ENCODE assay signal across 19 cellular contexts in the genomic region with DNA sequence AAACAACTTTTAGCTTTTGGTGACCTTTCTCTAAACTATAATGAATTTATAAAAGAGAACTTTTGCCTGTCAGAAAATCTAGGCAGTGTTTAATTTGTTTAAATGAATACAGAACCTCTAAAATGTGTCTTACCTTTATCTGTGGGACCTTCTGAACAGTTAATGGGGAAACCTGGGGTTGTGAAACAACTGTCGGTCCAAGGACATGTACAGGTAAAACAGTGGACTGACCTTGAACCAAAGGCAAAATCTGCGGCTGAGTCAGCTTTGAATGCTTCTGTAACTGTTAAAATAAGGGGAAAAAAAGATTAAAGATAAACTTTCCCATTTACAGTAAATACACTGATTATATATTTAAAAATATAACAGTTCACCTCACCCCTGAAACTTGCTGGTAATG.
A peak's percentile ranks its signal among the peaks of the same experiment; 100 is the strongest.
DNase-seq lines count a peak whose midpoint lies in the region; ATAC-seq and TF ChIP-seq lines count a peak whose summit lies in the region.
"Had no signal": no experiment of that assay in that cellular context is flagged by ENCODE, and none has a peak within 500 bp of the region (broad histone marks: within the 10 kb centered on the region; RNA-seq: fewer than 3 reads in every experiment).

No MANE protein-coding gene starts in this region.

- intact Hi-C loops in cardiac septum (cut with DNase I): no loop called here

- WGBS in liver: 35% methylated on average over 2 of the region's 2 CpGs

- DNase-seq in left lobe of liver (ENCODE audit: low spot score) (peak; percentile 49), DMS53 (lab: John Stamatoyannopoulos, UW) (no peak), cardiac septum (ENCODE audit: low spot score) (no peak), DMS 273 treated with DMSO at 0.1 percent for 48 hours (lab: John Stamatoyannopoulos, UW) (no peak)
- DNase-seq: 8988T; ACHN; BE2C; C1 segment of cervical spinal cord; CD4-positive, alpha-beta memory T cell; CD4-positive, CD25-positive, alpha-beta regulatory T cell; CD8-positive, alpha-beta memory T cell; COR-L47; DMS79; DND-41; EL; GDM1 had no signal

- H3K27me3 ChIP-seq in liver (ENCODE audit: control insufficient read depth in 4 of 4, insufficient read depth in 4 of 4, low read length in 3 of 4): no peaks in the 10 kb centered on the region
- H3K27me3 ChIP-seq: BE2C had no signal

- TF ChIP-seq RAD21 in liver (IDR thresholded peaks at IDR 0.05): peak in 1 of 2 donors; percentile 15

- H3K9ac ChIP-seq in liver (ENCODE audit: low read depth in 1 of 2, low read length in 2 of 2): no peak overlapping the region
- H3K9ac ChIP-seq: BLaER1 had no signal

- peaks cover 4 to 18% (median 11%) of the 10 kb centered on the region in 4 donors for H3K4me1 ChIP-seq in liver (ENCODE audit: control insufficient read depth in 4 of 4, insufficient read depth in 4 of 4, low read length in 3 of 4)
- H3K4me1 ChIP-seq: BE2C, BLaER1 had no signal

- H3K27ac ChIP-seq in liver (ENCODE audit: low read depth in 1 of 2, low read length in 2 of 2): no peak overlapping the region
- H3K27ac ChIP-seq: BLaER1 had no signal

- H3K36me3 ChIP-seq in liver (ENCODE audit: control insufficient read depth in 4 of 4, insufficient read depth in 3 of 4, low read depth in 1 of 4, low read length in 3 of 4): peaks cover 0 to 5% (median 0%) of the 10 kb centered on the region in 4 donors
- H3K36me3 ChIP-seq: BE2C, BLaER1 had no signal

- ATAC-seq in left lobe of liver: peak; percentile 65
- ATAC-seq: GM12878 had no signal

- no peak for TF ChIP-seq CTCF in liver (IDR thresholded peaks at IDR 0.05; ENCODE audit: low read depth, low read length, missing input control)

- H3K9me3 ChIP-seq in liver (ENCODE audit: control insufficient read depth in 4 of 4, low read length in 3 of 4): no peaks in the 10 kb centered on the region
- H3K9me3 ChIP-seq: BE2C, BLaER1 had no signal

- no peak overlapping the region for H3K4me3 ChIP-seq in liver (ENCODE audit: low read depth in 1 of 3, low read length in 3 of 3)
- H3K4me3 ChIP-seq: BLaER1, GM12878 had no signal

TF ChIP-seq in liver, 16 proteins besides CTCF, POLR2A, EP300 and RAD21:
- peak in 1 of 2 donors; percentile 45 for TF ChIP-seq JUND (IDR thresholded peaks at IDR 0.05)
- TF ChIP-seq HNF4A (conservative IDR thresholded peaks at IDR 0.05): peak; percentile 79 to 80
- TF ChIP-seq EGR1 (IDR thresholded peaks at IDR 0.05; ENCODE audit: low read depth in 2 of 2): no peak
- TF ChIP-seq, protein P1, sequence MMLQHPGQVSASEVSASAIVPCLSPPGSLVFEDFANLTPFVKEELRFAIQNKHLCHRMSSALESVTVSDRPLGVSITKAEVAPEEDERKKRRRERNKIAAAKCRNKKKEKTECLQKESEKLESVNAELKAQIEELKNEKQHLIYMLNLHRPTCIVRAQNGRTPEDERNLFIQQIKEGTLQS (IDR thresholded peaks at IDR 0.05): no peak
- no peak for TF ChIP-seq SP1 (IDR thresholded peaks at IDR 0.05)
- TF ChIP-seq, protein P2, sequence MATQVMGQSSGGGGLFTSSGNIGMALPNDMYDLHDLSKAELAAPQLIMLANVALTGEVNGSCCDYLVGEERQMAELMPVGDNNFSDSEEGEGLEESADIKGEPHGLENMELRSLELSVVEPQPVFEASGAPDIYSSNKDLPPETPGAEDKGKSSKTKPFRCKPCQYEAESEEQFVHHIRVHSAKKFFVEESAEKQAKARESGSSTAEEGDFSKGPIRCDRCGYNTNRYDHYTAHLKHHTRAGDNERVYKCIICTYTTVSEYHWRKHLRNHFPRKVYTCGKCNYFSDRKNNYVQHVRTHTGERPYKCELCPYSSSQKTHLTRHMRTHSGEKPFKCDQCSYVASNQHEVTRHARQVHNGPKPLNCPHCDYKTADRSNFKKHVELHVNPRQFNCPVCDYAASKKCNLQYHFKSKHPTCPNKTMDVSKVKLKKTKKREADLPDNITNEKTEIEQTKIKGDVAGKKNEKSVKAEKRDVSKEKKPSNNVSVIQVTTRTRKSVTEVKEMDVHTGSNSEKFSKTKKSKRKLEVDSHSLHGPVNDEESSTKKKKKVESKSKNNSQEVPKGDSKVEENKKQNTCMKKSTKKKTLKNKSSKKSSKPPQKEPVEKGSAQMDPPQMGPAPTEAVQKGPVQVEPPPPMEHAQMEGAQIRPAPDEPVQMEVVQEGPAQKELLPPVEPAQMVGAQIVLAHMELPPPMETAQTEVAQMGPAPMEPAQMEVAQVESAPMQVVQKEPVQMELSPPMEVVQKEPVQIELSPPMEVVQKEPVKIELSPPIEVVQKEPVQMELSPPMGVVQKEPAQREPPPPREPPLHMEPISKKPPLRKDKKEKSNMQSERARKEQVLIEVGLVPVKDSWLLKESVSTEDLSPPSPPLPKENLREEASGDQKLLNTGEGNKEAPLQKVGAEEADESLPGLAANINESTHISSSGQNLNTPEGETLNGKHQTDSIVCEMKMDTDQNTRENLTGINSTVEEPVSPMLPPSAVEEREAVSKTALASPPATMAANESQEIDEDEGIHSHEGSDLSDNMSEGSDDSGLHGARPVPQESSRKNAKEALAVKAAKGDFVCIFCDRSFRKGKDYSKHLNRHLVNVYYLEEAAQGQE (IDR thresholded peaks at IDR 0.05): no peak
- no peak for TF ChIP-seq GABPA (IDR thresholded peaks at IDR 0.05 in 1 of 2, conservative IDR thresholded peaks at IDR 0.05 in 1 of 2)
- no peak for TF ChIP-seq NR2F2 (IDR thresholded peaks at IDR 0.05)
- TF ChIP-seq, protein P3, sequence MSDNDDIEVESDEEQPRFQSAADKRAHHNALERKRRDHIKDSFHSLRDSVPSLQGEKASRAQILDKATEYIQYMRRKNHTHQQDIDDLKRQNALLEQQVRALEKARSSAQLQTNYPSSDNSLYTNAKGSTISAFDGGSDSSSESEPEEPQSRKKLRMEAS (IDR thresholded peaks at IDR 0.05): no peak
- TF ChIP-seq TAF1 (conservative IDR thresholded peaks at IDR 0.05): no peak
- peak; percentile 50 to 76 for TF ChIP-seq RXRA (IDR thresholded peaks at IDR 0.05)
- TF ChIP-seq FOXA1 (IDR thresholded peaks at IDR 0.05): no peak
- TF ChIP-seq, protein P4, sequence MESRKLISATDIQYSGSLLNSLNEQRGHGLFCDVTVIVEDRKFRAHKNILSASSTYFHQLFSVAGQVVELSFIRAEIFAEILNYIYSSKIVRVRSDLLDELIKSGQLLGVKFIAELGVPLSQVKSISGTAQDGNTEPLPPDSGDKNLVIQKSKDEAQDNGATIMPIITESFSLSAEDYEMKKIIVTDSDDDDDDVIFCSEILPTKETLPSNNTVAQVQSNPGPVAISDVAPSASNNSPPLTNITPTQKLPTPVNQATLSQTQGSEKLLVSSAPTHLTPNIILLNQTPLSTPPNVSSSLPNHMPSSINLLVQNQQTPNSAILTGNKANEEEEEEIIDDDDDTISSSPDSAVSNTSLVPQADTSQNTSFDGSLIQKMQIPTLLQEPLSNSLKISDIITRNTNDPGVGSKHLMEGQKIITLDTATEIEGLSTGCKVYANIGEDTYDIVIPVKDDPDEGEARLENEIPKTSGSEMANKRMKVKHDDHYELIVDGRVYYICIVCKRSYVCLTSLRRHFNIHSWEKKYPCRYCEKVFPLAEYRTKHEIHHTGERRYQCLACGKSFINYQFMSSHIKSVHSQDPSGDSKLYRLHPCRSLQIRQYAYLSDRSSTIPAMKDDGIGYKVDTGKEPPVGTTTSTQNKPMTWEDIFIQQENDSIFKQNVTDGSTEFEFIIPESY (IDR thresholded peaks at IDR 0.05): peak; percentile 16
- no peak for TF ChIP-seq HNF4G (IDR thresholded peaks at IDR 0.05)
- TF ChIP-seq FOXA2 (IDR thresholded peaks at IDR 0.05): no peak
- TF ChIP-seq YY1 (IDR thresholded peaks at IDR 0.05): no peak
